14 cellular contexts compared by ENCODE assay signal in the genomic region with DNA sequence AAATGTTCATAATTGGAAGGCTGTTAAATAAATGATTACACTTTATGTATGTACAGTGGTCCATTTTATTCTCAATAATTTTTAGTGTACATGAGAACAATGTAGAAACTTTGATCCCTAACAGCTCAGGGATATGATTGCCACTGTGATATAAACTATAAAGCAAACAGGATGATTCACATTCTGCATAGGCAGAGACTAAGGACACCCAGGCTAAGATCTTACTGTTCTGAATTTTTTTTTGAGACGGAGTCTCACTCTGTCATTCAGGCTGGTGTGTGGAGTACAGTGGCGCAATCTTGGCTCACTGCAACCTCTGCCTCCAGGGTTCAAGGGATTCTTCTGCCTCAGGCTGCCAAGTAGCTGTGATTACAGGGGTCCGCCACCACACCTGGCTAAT.
DNase-seq lines count a peak whose midpoint lies in the region; ATAC-seq and TF ChIP-seq lines count a peak whose summit lies in the region.
"Had no signal": no experiment of that assay in that cellular context is flagged by ENCODE, and none has a peak within 500 bp of the region (broad histone marks: within the 10 kb centered on the region; RNA-seq: fewer than 3 reads in every experiment).

No MANE protein-coding gene starts in this region.

- no peak overlapping the region for H2BK12ac ChIP-seq in mesenchymal stem cell (ENCODE audit: low read length in 2 of 2)

- H3K27me3 ChIP-seq in RWPE2 (ENCODE audit: insufficient read depth, poor library complexity, severe bottlenecking) = no peaks in the 10 kb centered on the region
- H3K27me3 ChIP-seq in mesenchymal stem cell (ENCODE audit: control insufficient read depth in 1 of 2, insufficient read depth in 1 of 2, low read length in 2 of 2) = no peaks in the 10 kb centered on the region
- no peaks in the 10 kb centered on the region for H3K27me3 ChIP-seq in prostate gland (replicated peaks; ENCODE audit: insufficient read depth)
- no peaks in the 10 kb centered on the region for H3K27me3 ChIP-seq in testis
- H3K27me3 ChIP-seq: BE2C had no signal

- H3K4me3 ChIP-seq in RWPE2 (ENCODE audit: severe bottlenecking) = no peak overlapping the region
- H3K4me3 ChIP-seq in choroid plexus epithelial cell (ENCODE audit: low read depth, low read length) = no peak overlapping the region
- H3K4me3 ChIP-seq in mesenchymal stem cell (ENCODE audit: insufficient read depth in 1 of 2, low read depth in 1 of 2, low read length in 2 of 2) = no peak overlapping the region
- no peak overlapping the region for H3K4me3 ChIP-seq in prostate gland
- H3K4me3 ChIP-seq in testis = no peak overlapping the region
- H3K4me3 ChIP-seq: A549 had no signal

- intact Hi-C loops in prostate gland (cut with DNase I) = no loop called here
- intact Hi-C loops in testis (cut with DNase I; ENCODE audit: low total_unique reads) = no loop called here

- H3K4me1 ChIP-seq in RWPE2 (ENCODE audit: insufficient read depth, poor library complexity, severe bottlenecking) = peaks cover 42% of the 10 kb centered on the region
- peaks cover 1% of the 10 kb centered on the region for H3K4me1 ChIP-seq in mesenchymal stem cell (ENCODE audit: control insufficient read depth, insufficient read depth, low read depth, low read length)
- H3K4me1 ChIP-seq in prostate gland (replicated peaks) = no peaks in the 10 kb centered on the region
- H3K4me1 ChIP-seq in testis = no peaks in the 10 kb centered on the region
- H3K4me1 ChIP-seq: BE2C had no signal

- WGBS in mesenchymal stem cell = 95% methylated on average over 3 of the region's 3 CpGs
- WGBS in prostate gland = 89% methylated on average over 3 of the region's 3 CpGs
- WGBS in testis, 2 donors = 88 to 98% methylated on average over 3 of the region's 3 CpGs

- H4K8ac ChIP-seq in mesenchymal stem cell (ENCODE audit: low read length) = no peak overlapping the region

- H3K18ac ChIP-seq in mesenchymal stem cell (ENCODE audit: low read depth in 1 of 2, low read length in 2 of 2) = no peak overlapping the region

- no peak overlapping the region for H2BK5ac ChIP-seq in mesenchymal stem cell (ENCODE audit: low read depth, low read length, poor library complexity, severe bottlenecking)

- no peak overlapping the region for H3K14ac ChIP-seq in mesenchymal stem cell (ENCODE audit: low read length in 2 of 2)

- no peak overlapping the region for H2BK120ac ChIP-seq in mesenchymal stem cell (ENCODE audit: low read depth, low read length)

- no peak overlapping the region for H4K91ac ChIP-seq in mesenchymal stem cell (ENCODE audit: low read length)

- no peak overlapping the region for H3K9ac ChIP-seq in mesenchymal stem cell (ENCODE audit: low read length)

- H3K4me2 ChIP-seq in mesenchymal stem cell (ENCODE audit: low read length, poor library complexity, severe bottlenecking) = no peak overlapping the region
- H3K4me2 ChIP-seq: A549 had no signal

- H3K27me3 Mint-ChIP-seq in activated T-helper 17 cell treated with anti-CD3 and anti-CD28 coated beads, Interleukin-2, amount 50 U/mL, for 72 hours = no peaks in the 10 kb centered on the region
- H3K27me3 Mint-ChIP-seq: CD4-positive, alpha-beta memory T cell had no signal

- peaks cover 22% of the 10 kb centered on the region for H3K79me1 ChIP-seq in mesenchymal stem cell (replicated peaks; ENCODE audit: low read length, poor library complexity, severe bottlenecking)

- H3K4me3 Mint-ChIP-seq in activated T-helper 17 cell treated with anti-CD3 and anti-CD28 coated beads, Interleukin-2, amount 50 U/mL, for 72 hours = no peak overlapping the region
- H3K4me3 Mint-ChIP-seq: CD4-positive, alpha-beta memory T cell had no signal

- no peaks in the 10 kb centered on the region for H3K36me3 Mint-ChIP-seq in activated T-helper 17 cell treated with anti-CD3 and anti-CD28 coated beads, Interleukin-2, amount 50 U/mL, for 72 hours (ENCODE audit: low read depth)
- H3K36me3 Mint-ChIP-seq: CD4-positive, alpha-beta memory T cell had no signal

- H3K23ac ChIP-seq in mesenchymal stem cell (ENCODE audit: low read length in 2 of 2) = no peak overlapping the region

- DNase-seq in RWPE2 (ENCODE audit: low spot score) (no peak), choroid plexus epithelial cell (ENCODE audit: low read depth) (peak; percentile 22), mesenchymal stem cell (no peak), prostate gland (ENCODE audit: low spot score) (no peak), testis (no peak)
- DNase-seq: BE2C; CD4-positive, alpha-beta memory T cell; DMS79 treated with DMSO at 0.1 percent for 48 hours; EL had no signal

- peak overlapping the region; percentile 38 for H2BK15ac ChIP-seq in mesenchymal stem cell (ENCODE audit: low read depth, poor library complexity, severe bottlenecking)

- no peak for TF ChIP-seq CTCF in RWPE2 (IDR thresholded peaks at IDR 0.05; ENCODE audit: poor library complexity, severe bottlenecking)
- TF ChIP-seq CTCF in choroid plexus epithelial cell (conservative IDR thresholded peaks at IDR 0.05; ENCODE audit: low read depth, low read length) = no peak
- TF ChIP-seq CTCF in prostate gland (IDR thresholded peaks at IDR 0.05) = no peak
- no peak for TF ChIP-seq CTCF in testis (IDR thresholded peaks at IDR 0.05)

- H3K27ac ChIP-seq in RWPE2 (ENCODE audit: poor library complexity, severe bottlenecking) = peak overlapping the region; percentile 98
- no peak overlapping the region for H3K27ac ChIP-seq in mesenchymal stem cell (ENCODE audit: low read length, poor library complexity, severe bottlenecking)
- H3K27ac ChIP-seq in prostate gland = no peak overlapping the region
- H3K27ac ChIP-seq in testis = no peak overlapping the region
- H3K27ac ChIP-seq: C4-2B, HL-60 had no signal

- H2AK5ac ChIP-seq in mesenchymal stem cell (ENCODE audit: low read length, severe bottlenecking) = no peak overlapping the region

- ATAC-seq in RWPE2 (ENCODE audit: low read depth) (peak; percentile 58), GM18519 (IDR thresholded peaks at IDR 0.05; ENCODE audit: low FRiP score, unreplicated experiment) (no peak)
- no peak for ATAC-seq in activated T-helper 17 cell treated with anti-CD3 and anti-CD28 coated beads, Interleukin-2, amount 50 U/mL, for 72 hours (replicated peaks)
- ATAC-seq: A549 had no signal

- no peak overlapping the region for H3K27ac Mint-ChIP-seq in activated T-helper 17 cell treated with anti-CD3 and anti-CD28 coated beads, Interleukin-2, amount 50 U/mL, for 72 hours
- H3K27ac Mint-ChIP-seq: CD4-positive, alpha-beta memory T cell had no signal

- H3K36me3 ChIP-seq in RWPE2 (ENCODE audit: low read depth) (peaks cover 8% of the 10 kb centered on the region; the same call in 1 of the 2 replicates), mesenchymal stem cell (ENCODE audit: control insufficient read depth in 1 of 2, insufficient read depth in 2 of 2, low read depth in 1 of 2, low read length in 2 of 2) (peaks cover 7 to 20% of the 10 kb centered on the region in 2 experiments), prostate gland (no peaks in the 10 kb centered on the region), testis (ENCODE audit: low read depth, missing control alignments) (no peaks in the 10 kb centered on the region)
- H3K36me3 ChIP-seq: BE2C had no signal

- TF ChIP-seq POLR2A in prostate gland (IDR thresholded peaks at IDR 0.05) (no peak), testis (IDR thresholded peaks at IDR 0.05) (no peak)

- no peak overlapping the region for H3K4ac ChIP-seq in mesenchymal stem cell (ENCODE audit: low read depth in 1 of 2, low read length in 2 of 2)

- H3K9me3 ChIP-seq in RWPE2 (ENCODE audit: severe bottlenecking) (no peaks in the 10 kb centered on the region), mesenchymal stem cell (ENCODE audit: control insufficient read depth, low read length) (no peaks in the 10 kb centered on the region), prostate gland (no peaks in the 10 kb centered on the region), testis (no peaks in the 10 kb centered on the region)
- H3K9me3 ChIP-seq: A549, BE2C had no signal

- H3K9me3 Mint-ChIP-seq in activated T-helper 17 cell treated with anti-CD3 and anti-CD28 coated beads, Interleukin-2, amount 50 U/mL, for 72 hours = peaks cover 13% of the 10 kb centered on the region

- no peak overlapping the region for H2AFZ ChIP-seq in mesenchymal stem cell (ENCODE audit: low read depth, low read length)

- H3K4me1 Mint-ChIP-seq in activated T-helper 17 cell treated with anti-CD3 and anti-CD28 coated beads, Interleukin-2, amount 50 U/mL, for 72 hours = no peaks in the 10 kb centered on the region
- H3K4me1 Mint-ChIP-seq: CD4-positive, alpha-beta memory T cell had no signal
